31 cellular contexts compared by ENCODE assay signal in genomic region chr16:57887711-57888110, GRCh38.
"Had no signal": no experiment of that assay in that cellular context is flagged by ENCODE, and none has a peak within 500 bp of the region (broad histone marks: within the 10 kb centered on the region; RNA-seq: fewer than 3 reads in every experiment).

No MANE protein-coding gene starts in this region.

- ATAC-seq: activated CD4-positive, alpha-beta T cell treated with anti-CD3 and anti-CD28 coated beads for 36 hours; activated CD8-positive, alpha-beta memory T cell treated with anti-CD3 and anti-CD28 coated beads, Interleukin-2, amount 10 ng/mL, durations not matched to agents 7 days and 5 days; activated CD8-positive, alpha-beta T cell treated with anti-CD3 and anti-CD28 coated beads, Interleukin-2, amount 10 ng/mL, durations not matched to agents 7 days and 5 days; activated naive CD8-positive, alpha-beta T cell treated with anti-CD3 and anti-CD28 coated beads, Interleukin-2, amount 50 U/mL, for 24 hours; body of pancreas; effector memory CD8-positive, alpha-beta T cell; foreskin keratinocyte; gastrocnemius medialis; T-cell had no signal

- H3K36me3 ChIP-seq: adrenal gland, esophagus muscularis mucosa, gastrocnemius medialis had no signal

- H3K4me3 ChIP-seq: adrenal gland, body of pancreas, coronary artery, esophagus muscularis mucosa, gastrocnemius medialis had no signal

- H3K4me1 ChIP-seq: foreskin keratinocyte, gastrocnemius medialis had no signal

- H3K27me3 ChIP-seq: body of pancreas had no signal

- DNase-seq: activated CD4-positive, alpha-beta memory T cell treated with anti-CD3 and anti-CD28 coated beads for 36 hours; activated CD4-positive, alpha-beta T cell treated with anti-CD3 and anti-CD28 coated beads for 36 hours; activated CD4-positive, alpha-beta T cell treated with anti-CD3 and anti-CD28 coated beads, Interleukin-2, amount 10 ng/mL, durations not matched to agents 24 days and 14 days; activated CD4-positive, CD25-positive, alpha-beta regulatory T cell; activated CD4-positive, CD25-positive, alpha-beta regulatory T cell treated with anti-CD3 and anti-CD28 coated beads, Interleukin-2, amount 50 U/mL, for 72 hours; activated CD8-positive, alpha-beta memory T cell treated with anti-CD3 and anti-CD28 coated beads, Interleukin-2, amount 10 ng/mL, durations not matched to agents 7 days and 5 days; activated CD8-positive, alpha-beta memory T cell treated with anti-CD3 and anti-CD28 coated beads, Interleukin-2, amount 50 U/mL, for 4 hours; activated CD8-positive, alpha-beta T cell treated with anti-CD3 and anti-CD28 coated beads, Interleukin-2, amount 10 ng/mL, durations not matched to agents 7 days and 5 days; activated effector memory CD4-positive, alpha-beta T cell treated with anti-CD3 and anti-CD28 coated beads, Interleukin-2, amount 50 U/mL, for 16 hours; activated naive CD4-positive, alpha-beta T cell treated with anti-CD3 and anti-CD28 coated beads for 36 hours; activated naive CD8-positive, alpha-beta T cell treated with anti-CD3 and anti-CD28 coated beads for 36 hours; activated naive CD8-positive, alpha-beta T cell treated with anti-CD3 and anti-CD28 coated beads, Interleukin-2, amount 50 U/mL, for 24 hours; activated T-cell treated with anti-CD3 and anti-CD28 coated beads, Interleukin-2, amount 50 U/mL, for 1 hour; activated T-cell treated with anti-CD3 and anti-CD28 coated beads, Interleukin-2, amount 50 U/mL, for 48 hours; adrenal gland; amygdala; aorta; body of pancreas; central memory CD4-positive, alpha-beta T cell; cerebellar nuclear complex; dermis blood vessel endothelial cell; effector CD4-positive, alpha-beta T cell; effector memory CD8-positive, alpha-beta T cell; erythroblast; foreskin keratinocyte; gastrocnemius medialis; glutamatergic neuron; SW 1271; T-cell had no signal

- H3K9me3 ChIP-seq: adrenal gland, body of pancreas, esophagus muscularis mucosa, gastrocnemius medialis had no signal

- H3K27ac ChIP-seq: adrenal gland, body of pancreas, coronary artery, esophagus muscularis mucosa, foreskin keratinocyte, gastrocnemius medialis had no signal
